In genomic region chr12:42474391-42474790, GRCh38 we compare ENCODE assay signal across 15 cellular contexts.
A peak's percentile ranks its signal among the peaks of the same experiment; 100 is the strongest.
DNase-seq lines count a peak whose midpoint lies in the region; ATAC-seq and TF ChIP-seq lines count a peak whose summit lies in the region.
"Had no signal": no experiment of that assay in that cellular context is flagged by ENCODE, and none has a peak within 500 bp of the region (broad histone marks: within the 10 kb centered on the region; RNA-seq: fewer than 3 reads in every experiment).

No MANE protein-coding gene starts in this region.

- intact Hi-C loops in left ventricle myocardium inferior (cut with micrococcal nuclease), result no loop called here
- intact Hi-C loops in cardiac septum (cut with DNase I), result no loop called here
- intact Hi-C loops in PC-3 (cut with micrococcal nuclease), result loop anchor here (2.0 to 10.0 kb wide), 2 partner anchors 808 to 1170 kb away; no protein-coding TSS in a partner anchor

- H3K27ac Mint-ChIP-seq in effector memory CD8-positive, alpha-beta T cell, result no peak overlapping the region
- H3K27ac Mint-ChIP-seq in endodermal cell, result no peak overlapping the region
- H3K27ac Mint-ChIP-seq: T-helper 2 cell treated with Interferon-gamma antibody and Interleukin-4, amounts not matched to agents 5 μg/mL and 100 μg/mL, for 36 hours had no signal

- H4K20me1 ChIP-seq in PC-3 (ENCODE audit: low read length), result no peaks in the 10 kb centered on the region; the same call in 1 of the 2 replicates
- H4K20me1 ChIP-seq: BLaER1 had no signal

- peaks cover 48 to 69% of the 10 kb centered on the region in 2 donors for H3K27me3 Mint-ChIP-seq in effector memory CD8-positive, alpha-beta T cell
- no peaks in the 10 kb centered on the region for H3K27me3 Mint-ChIP-seq in endodermal cell (ENCODE audit: insufficient read depth)

- H2AFZ ChIP-seq in PC-3 (ENCODE audit: low read length), result no peak overlapping the region

- DNase-seq in left ventricle myocardium inferior, result no peak
- DNase-seq in cardiac septum (ENCODE audit: low spot score), result no peak
- DNase-seq in PC-3, result peak; percentile 84
- DNase-seq in fibroblast of mammary gland (ENCODE audit: low read depth), result peak; percentile 81
- no peak for DNase-seq in dedifferentiated amniotic fluid mesenchymal stem cell (ENCODE audit: extremely low spot score)
- DNase-seq in DMS114 treated with DMSO at 0.1 percent for 48 hours (lab: John Stamatoyannopoulos, UW; ENCODE audit: unreplicated experiment), result no peak
- DNase-seq in effector memory CD8-positive, alpha-beta T cell, result no peak
- DNase-seq in endodermal cell, result no peak
- DNase-seq: adrenal gland; NCI-H1048; stimulated activated CD4-positive, alpha-beta T cell treated with anti-CD3 and anti-CD28 coated beads, Interleukin-15, amount 100 ng/mL, for 24 hours had no signal

- POLR2A ChIA-PET in PC-3 (lab: Charles Lee; ENCODE audit: unreplicated experiment), result no interaction called here

- H3K27ac ChIP-seq in left ventricle myocardium inferior (replicated peaks), result peak overlapping the region; percentile 13
- peak overlapping the region; percentile 29 for H3K27ac ChIP-seq in PC-3 (ENCODE audit: low read length)
- no peak overlapping the region for H3K27ac ChIP-seq in endodermal cell (ENCODE audit: low read depth, low read length)
- H3K27ac ChIP-seq: adrenal gland, BLaER1, neutrophil had no signal

- no peak overlapping the region for H3K4me3 Mint-ChIP-seq in effector memory CD8-positive, alpha-beta T cell
- H3K4me3 Mint-ChIP-seq in endodermal cell, result no peak overlapping the region
- H3K4me3 Mint-ChIP-seq: T-helper 2 cell treated with Interferon-gamma antibody and Interleukin-4, amounts not matched to agents 5 μg/mL and 100 μg/mL, for 36 hours had no signal

- H3K9me3 ChIP-seq in left ventricle myocardium inferior (replicated peaks) (no peaks in the 10 kb centered on the region), PC-3 (ENCODE audit: low read length) (no peaks in the 10 kb centered on the region), endodermal cell (ENCODE audit: control insufficient read depth, low read length) (no peaks in the 10 kb centered on the region)
- H3K9me3 ChIP-seq: adrenal gland, BLaER1, HAP-1, neutrophil had no signal

- no peaks in the 10 kb centered on the region for H3F3A ChIP-seq in PC-3 (ENCODE audit: low read length, unreplicated experiment)

- H3K27me3 ChIP-seq in left ventricle myocardium inferior (ENCODE audit: low read depth) (no peaks in the 10 kb centered on the region), PC-3 (ENCODE audit: low read length) (no peaks in the 10 kb centered on the region), endodermal cell (ENCODE audit: control insufficient read depth, insufficient read depth, low read length, poor library complexity, severe bottlenecking) (no peaks in the 10 kb centered on the region)
- H3K27me3 ChIP-seq: adrenal gland, BLaER1 had no signal

- H3K4me1 ChIP-seq in left ventricle myocardium inferior, result peaks cover 72% of the 10 kb centered on the region
- peaks cover 29% of the 10 kb centered on the region for H3K4me1 ChIP-seq in PC-3 (ENCODE audit: insufficient read depth, low read length)
- peaks cover 17% of the 10 kb centered on the region for H3K4me1 ChIP-seq in endodermal cell (ENCODE audit: control insufficient read depth, insufficient read depth, low read length)
- H3K4me1 ChIP-seq: adrenal gland had no signal

- no peaks in the 10 kb centered on the region for H3K9me3 Mint-ChIP-seq in effector memory CD8-positive, alpha-beta T cell
- no peaks in the 10 kb centered on the region for H3K9me3 Mint-ChIP-seq in endodermal cell
- H3K9me3 Mint-ChIP-seq: T-helper 2 cell treated with Interferon-gamma antibody and Interleukin-4, amounts not matched to agents 5 μg/mL and 100 μg/mL, for 36 hours had no signal

- CTCF ChIA-PET in PC-3 (lab: Charles Lee), result no interaction called here

- H3K36me3 ChIP-seq in left ventricle myocardium inferior, result peaks cover 12% of the 10 kb centered on the region
- H3K36me3 ChIP-seq in PC-3 (ENCODE audit: low read depth, low read length), result peaks cover 12% of the 10 kb centered on the region; the same call in 1 of the 2 replicates
- peaks cover 9% of the 10 kb centered on the region for H3K36me3 ChIP-seq in endodermal cell (ENCODE audit: control insufficient read depth, insufficient read depth, low read length)
- H3K36me3 ChIP-seq: adrenal gland, BLaER1, neutrophil had no signal

- peaks cover 2 to 7% of the 10 kb centered on the region in 2 donors for H3K4me1 Mint-ChIP-seq in effector memory CD8-positive, alpha-beta T cell (ENCODE audit: low read depth in 2 of 2)
- H3K4me1 Mint-ChIP-seq in endodermal cell, result peaks cover 32% of the 10 kb centered on the region

- no peak overlapping the region for H3K4me3 ChIP-seq in left ventricle myocardium inferior
- H3K4me3 ChIP-seq in PC-3 (ENCODE audit: low read length), result no peak overlapping the region
- H3K4me3 ChIP-seq in fibroblast of mammary gland (ENCODE audit: control insufficient read depth, low read depth, low read length), result no peak overlapping the region
- H3K4me3 ChIP-seq in endodermal cell (ENCODE audit: low read length), result no peak overlapping the region
- H3K4me3 ChIP-seq: adrenal gland, BLaER1, HAP-1 had no signal

- H3K9me2 ChIP-seq in PC-3 (replicated peaks; ENCODE audit: low read length), result no peaks in the 10 kb centered on the region

- H3K4me2 ChIP-seq in PC-3 (ENCODE audit: low read length), result peak overlapping the region; percentile 30
- H3K4me2 ChIP-seq: BLaER1 had no signal

- WGBS in endodermal cell (ENCODE audit: insufficient coverage in 1 of 2, insufficient read length in 1 of 2), 2 experiments, result 91% methylated on average over 2 of the region's 2 CpGs; no CpG with 5 or more reads in 1 of the 2 experiments

- no peak for TF ChIP-seq CTCF in left ventricle myocardium inferior (IDR thresholded peaks at IDR 0.05; ENCODE audit: borderline replicate concordance)
- TF ChIP-seq CTCF in PC-3 (conservative IDR thresholded peaks at IDR 0.05; ENCODE audit: low read depth, low read length), result no peak
- TF ChIP-seq CTCF in fibroblast of mammary gland (conservative IDR thresholded peaks at IDR 0.05; ENCODE audit: control insufficient read depth, insufficient read depth, low read depth, low read length), result no peak
- no peak for TF ChIP-seq CTCF in endodermal cell (conservative IDR thresholded peaks at IDR 0.05)

- BruUV-seq in PC-3 (replicated peaks; lab: Mats Ljungman, UMichigan), result no TSS peak

- H3K36me3 Mint-ChIP-seq in effector memory CD8-positive, alpha-beta T cell (ENCODE audit: insufficient read depth), result no peaks in the 10 kb centered on the region
- H3K36me3 Mint-ChIP-seq in endodermal cell (ENCODE audit: low read depth), result peaks cover 5% of the 10 kb centered on the region

- H3K9ac ChIP-seq in PC-3 (ENCODE audit: low read length), result no peak overlapping the region
- H3K9ac ChIP-seq in endodermal cell (ENCODE audit: extremely low read depth, low read length, poor library complexity, severe bottlenecking), result no peak overlapping the region
- H3K9ac ChIP-seq: BLaER1 had no signal

- H3K79me2 ChIP-seq in PC-3 (ENCODE audit: low read length), result peaks cover 58% of the 10 kb centered on the region

- ATAC-seq in PC-3, result peak; percentile 92
- ATAC-seq in effector memory CD8-positive, alpha-beta T cell (replicated peaks), result no peak

Comparison
In these comparisons a context has a peak if more than half of its experiments do, and no peak if none do; other contexts are left out.
1. DNase-seq: peak in PC-3 (single experiment) and fibroblast of mammary gland (single experiment); none in left ventricle myocardium inferior (single experiment), cardiac septum (single experiment), dedifferentiated amniotic fluid mesenchymal stem cell (single experiment), DMS114 treated with DMSO at 0.1 percent for 48 hours (single experiment), effector memory CD8-positive, alpha-beta T cell (0 of 3) and endodermal cell (single experiment).